In the genomic region with DNA sequence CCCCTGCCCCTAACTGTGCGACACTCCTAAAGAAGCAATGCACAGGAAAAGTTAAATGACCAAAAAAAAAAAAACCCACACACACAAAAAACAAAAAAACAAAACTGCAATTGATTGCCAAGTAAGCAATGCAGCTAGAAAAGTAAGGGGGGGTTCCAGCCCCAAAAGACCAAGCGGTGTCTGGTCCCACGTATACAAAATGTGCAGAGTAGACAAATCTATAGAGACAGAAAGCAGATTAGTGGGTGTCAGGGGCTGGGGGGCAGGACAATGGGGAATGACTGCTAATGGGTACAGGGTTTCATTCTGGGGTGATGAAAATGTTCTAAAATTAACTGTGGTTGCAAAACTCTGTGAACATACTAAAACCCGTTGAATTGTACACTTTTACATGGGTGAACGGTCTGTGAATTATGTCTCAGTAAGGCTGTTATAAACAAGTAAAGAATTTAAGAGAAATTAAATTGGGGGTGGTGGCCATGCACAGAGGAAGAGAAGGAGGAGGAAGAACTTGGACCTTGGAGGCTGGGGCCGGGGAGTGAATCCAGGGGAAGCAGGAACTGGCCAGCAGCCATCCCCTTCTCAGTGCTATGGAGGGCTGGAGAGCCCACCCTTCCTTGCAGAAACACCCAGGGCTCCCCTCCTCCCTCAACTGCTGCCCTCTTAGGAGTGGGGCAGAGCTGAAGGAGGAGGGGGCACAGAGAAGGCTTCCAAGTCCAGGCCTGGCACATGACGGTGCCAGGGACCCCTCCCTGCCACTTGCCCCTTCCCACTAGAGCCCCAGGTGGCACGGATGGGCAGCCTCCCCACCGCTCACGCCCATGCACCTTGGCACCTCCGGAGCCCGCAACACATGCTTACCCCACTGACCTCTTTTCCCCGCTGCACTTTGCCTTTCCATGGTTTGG, we compare ENCODE assay signal across 8 cellular contexts. TPM values are rescaled to one million over a fixed set of nuclear protein-coding genes. Genes with fewer than 3 reads are reported as not detected.
DNase-seq lines count a peak whose midpoint lies in the region; ATAC-seq and TF ChIP-seq lines count a peak whose summit lies in the region.

No MANE protein-coding gene starts in this region.

- ATAC-seq in activated T-cell treated with anti-CD3 and anti-CD28 coated beads, Interleukin-2, amount 50 U/mL, for 4 hours, result no peak
- ATAC-seq in GM18909 (IDR thresholded peaks at IDR 0.05; ENCODE audit: poor library complexity, unreplicated experiment) (no peak), HG02678 (IDR thresholded peaks at IDR 0.05; ENCODE audit: unreplicated experiment) (no peak)

- H3K27me3 ChIP-seq in adrenal gland, result no peaks in the 10 kb centered on the region
- H3K27me3 ChIP-seq in liver (ENCODE audit: control insufficient read depth in 4 of 4, insufficient read depth in 4 of 4, low read length in 3 of 4), result no peaks in the 10 kb centered on the region
- H3K27me3 ChIP-seq in thymus (ENCODE audit: control insufficient read depth, insufficient read depth), result no peaks in the 10 kb centered on the region

- H3K36me3 Mint-ChIP-seq in activated T-cell treated with anti-CD3 and anti-CD28 coated beads, Interleukin-2, amount 50 U/mL, for 4 hours (ENCODE audit: insufficient read depth), result peaks cover 12% of the 10 kb centered on the region

- no peaks in the 10 kb centered on the region for H3K9me3 Mint-ChIP-seq in activated T-cell treated with anti-CD3 and anti-CD28 coated beads, Interleukin-2, amount 50 U/mL, for 4 hours

- H3K4me3 ChIP-seq in adrenal gland (peak overlapping the region in 1 of 4 donors; percentile 55), liver (ENCODE audit: low read depth in 1 of 3, low read length in 3 of 3) (peak overlapping the region in 2 of 3 donors; percentile 7 to 34), thymus (ENCODE audit: low read length) (no peak overlapping the region)

- H3K4me1 ChIP-seq in adrenal gland (replicated peaks in 1 of 2), result peaks cover 24 to 38% of the 10 kb centered on the region in 2 donors
- H3K4me1 ChIP-seq in liver (ENCODE audit: control insufficient read depth in 4 of 4, insufficient read depth in 4 of 4, low read length in 3 of 4), result peaks cover 9 to 45% (median 27%) of the 10 kb centered on the region in 4 donors
- peaks cover 22% of the 10 kb centered on the region for H3K4me1 ChIP-seq in thymus (ENCODE audit: control insufficient read depth, insufficient read depth, low read length)

- no peak overlapping the region for H3K9ac ChIP-seq in liver (ENCODE audit: low read depth in 1 of 2, low read length in 2 of 2)

- H3K9me3 ChIP-seq in adrenal gland (replicated peaks in 1 of 3), result no peaks in the 10 kb centered on the region
- no peaks in the 10 kb centered on the region for H3K9me3 ChIP-seq in liver (ENCODE audit: control insufficient read depth in 4 of 4, low read length in 3 of 4)
- H3K9me3 ChIP-seq in thymus (ENCODE audit: control insufficient read depth), result peaks cover 1% of the 10 kb centered on the region

- 31 to 46% (median 42%) methylated on average over 12 to 13 of the region's 13 CpGs for WGBS in adrenal gland, 4 donors
- WGBS in liver, result 24% methylated on average over 13 of the region's 13 CpGs
- WGBS in thymus, result 84% methylated on average over 13 of the region's 13 CpGs

- H3K27me3 Mint-ChIP-seq in activated T-cell treated with anti-CD3 and anti-CD28 coated beads, Interleukin-2, amount 50 U/mL, for 4 hours (ENCODE audit: low read depth), result no peaks in the 10 kb centered on the region

- no peak for TF ChIP-seq POLR2A in adrenal gland (IDR thresholded peaks at IDR 0.05)

- H3K36me3 ChIP-seq in adrenal gland (replicated peaks in 1 of 2) (peaks cover 0 to 4% of the 10 kb centered on the region in 2 donors), liver (ENCODE audit: control insufficient read depth in 4 of 4, insufficient read depth in 3 of 4, low read depth in 1 of 4, low read length in 3 of 4) (peaks cover 0 to 12% (median 9%) of the 10 kb centered on the region in 4 donors), thymus (ENCODE audit: control insufficient read depth, insufficient read depth) (peaks cover 28% of the 10 kb centered on the region)

- H3K4me1 Mint-ChIP-seq in activated T-cell treated with anti-CD3 and anti-CD28 coated beads, Interleukin-2, amount 50 U/mL, for 4 hours (ENCODE audit: low read depth), result peaks cover 68% of the 10 kb centered on the region

- TF ChIP-seq CTCF in adrenal gland (IDR thresholded peaks at IDR 0.05), result no peak
- no peak for TF ChIP-seq CTCF in liver (IDR thresholded peaks at IDR 0.05; ENCODE audit: low read depth, low read length, missing input control)

- no peak for DNase-seq in activated T-cell treated with anti-CD3 and anti-CD28 coated beads, Interleukin-2, amount 50 U/mL, for 4 hours
- no peak for DNase-seq in activated T-cell treated with anti-CD3 and anti-CD28 coated beads, Interleukin-2, amount 50 U/mL, for 1 hour
- DNase-seq in adrenal gland (no peak), OCI-M2 (lab: John Stamatoyannopoulos, UW; ENCODE audit: unreplicated experiment) (no peak)

- TF ChIP-seq RAD21 in liver (IDR thresholded peaks at IDR 0.05), result no peak

- H3K27ac ChIP-seq in adrenal gland, result peak overlapping the region in 3 of 5 donors; percentile 83 to 94 (median 90)
- H3K27ac ChIP-seq in liver (ENCODE audit: low read depth in 1 of 2, low read length in 2 of 2), result peak overlapping the region; percentile 97
- peak overlapping the region; percentile 6 for H3K27ac ChIP-seq in thymus (ENCODE audit: low read depth)

- H3K4me3 Mint-ChIP-seq in activated T-cell treated with anti-CD3 and anti-CD28 coated beads, Interleukin-2, amount 50 U/mL, for 4 hours, result peak overlapping the region; percentile 68

- intact Hi-C loops in adrenal gland (cut with DNase I), result no loop called here

TF ChIP-seq in liver, 16 proteins besides CTCF, POLR2A, EP300 and RAD21:
- no peak for TF ChIP-seq FOXA2 (IDR thresholded peaks at IDR 0.05)
- no peak for TF ChIP-seq ZBTB33 (IDR thresholded peaks at IDR 0.05)
- no peak for TF ChIP-seq FOXA1 (IDR thresholded peaks at IDR 0.05)
- TF ChIP-seq HNF4A (conservative IDR thresholded peaks at IDR 0.05), result peak; percentile 60 to 63
- peak; percentile 22 for TF ChIP-seq HNF4G (IDR thresholded peaks at IDR 0.05)
- peak; percentile 55 to 79 for TF ChIP-seq RXRA (IDR thresholded peaks at IDR 0.05)
- no peak for TF ChIP-seq NR2F2 (IDR thresholded peaks at IDR 0.05)
- TF ChIP-seq JUND (IDR thresholded peaks at IDR 0.05), result no peak
- TF ChIP-seq, protein P1, sequence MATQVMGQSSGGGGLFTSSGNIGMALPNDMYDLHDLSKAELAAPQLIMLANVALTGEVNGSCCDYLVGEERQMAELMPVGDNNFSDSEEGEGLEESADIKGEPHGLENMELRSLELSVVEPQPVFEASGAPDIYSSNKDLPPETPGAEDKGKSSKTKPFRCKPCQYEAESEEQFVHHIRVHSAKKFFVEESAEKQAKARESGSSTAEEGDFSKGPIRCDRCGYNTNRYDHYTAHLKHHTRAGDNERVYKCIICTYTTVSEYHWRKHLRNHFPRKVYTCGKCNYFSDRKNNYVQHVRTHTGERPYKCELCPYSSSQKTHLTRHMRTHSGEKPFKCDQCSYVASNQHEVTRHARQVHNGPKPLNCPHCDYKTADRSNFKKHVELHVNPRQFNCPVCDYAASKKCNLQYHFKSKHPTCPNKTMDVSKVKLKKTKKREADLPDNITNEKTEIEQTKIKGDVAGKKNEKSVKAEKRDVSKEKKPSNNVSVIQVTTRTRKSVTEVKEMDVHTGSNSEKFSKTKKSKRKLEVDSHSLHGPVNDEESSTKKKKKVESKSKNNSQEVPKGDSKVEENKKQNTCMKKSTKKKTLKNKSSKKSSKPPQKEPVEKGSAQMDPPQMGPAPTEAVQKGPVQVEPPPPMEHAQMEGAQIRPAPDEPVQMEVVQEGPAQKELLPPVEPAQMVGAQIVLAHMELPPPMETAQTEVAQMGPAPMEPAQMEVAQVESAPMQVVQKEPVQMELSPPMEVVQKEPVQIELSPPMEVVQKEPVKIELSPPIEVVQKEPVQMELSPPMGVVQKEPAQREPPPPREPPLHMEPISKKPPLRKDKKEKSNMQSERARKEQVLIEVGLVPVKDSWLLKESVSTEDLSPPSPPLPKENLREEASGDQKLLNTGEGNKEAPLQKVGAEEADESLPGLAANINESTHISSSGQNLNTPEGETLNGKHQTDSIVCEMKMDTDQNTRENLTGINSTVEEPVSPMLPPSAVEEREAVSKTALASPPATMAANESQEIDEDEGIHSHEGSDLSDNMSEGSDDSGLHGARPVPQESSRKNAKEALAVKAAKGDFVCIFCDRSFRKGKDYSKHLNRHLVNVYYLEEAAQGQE (IDR thresholded peaks at IDR 0.05), result no peak
- TF ChIP-seq, protein P2, sequence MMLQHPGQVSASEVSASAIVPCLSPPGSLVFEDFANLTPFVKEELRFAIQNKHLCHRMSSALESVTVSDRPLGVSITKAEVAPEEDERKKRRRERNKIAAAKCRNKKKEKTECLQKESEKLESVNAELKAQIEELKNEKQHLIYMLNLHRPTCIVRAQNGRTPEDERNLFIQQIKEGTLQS (IDR thresholded peaks at IDR 0.05), result no peak
- TF ChIP-seq GABPA (IDR thresholded peaks at IDR 0.05 in 1 of 2, conservative IDR thresholded peaks at IDR 0.05 in 1 of 2), result no peak
- no peak for TF ChIP-seq EGR1 (IDR thresholded peaks at IDR 0.05; ENCODE audit: low read depth in 2 of 2)
- TF ChIP-seq TAF1 (conservative IDR thresholded peaks at IDR 0.05), result no peak
- peak; percentile 70 for TF ChIP-seq SP1 (IDR thresholded peaks at IDR 0.05)

RNA-seq across cellular contexts. Expression of gene KDM2B, which starts 45.4 kb away (rescaled TPM):
- 10 to 100 TPM; 47.3 to 51.8 (median 48.6) TPM for total RNA-seq in activated T-cell treated with anti-CD3 and anti-CD28 coated beads, Interleukin-2, amount 50 U/mL, for 4 hours
- total RNA-seq in adrenal gland (10 to 100 TPM in 7 of 8 donors, 1 to 10 TPM in 1; 9.1 to 40.6 (median 18.0) TPM), liver (10 to 100 TPM; 13.7 to 34.2 TPM)
- polyA plus RNA-seq in adrenal gland (10 to 100 TPM in 2 of 3 donors, 1 to 10 TPM in 1; 5.0 to 19.7 (median 10.2) TPM), liver (1 to 10 TPM; 7.0 to 7.4 TPM), thymus (25.9 TPM)

Comparison
In these comparisons a context has a peak if more than half of its experiments do, and no peak if none do; other contexts are left out.
1. H3K27ac ChIP-seq: peak in every context shown above with its lines; median percentile 97 in liver; 90 in adrenal gland; 6 in thymus.